ENCODE assay signal across 8 cellular contexts in the genomic region with DNA sequence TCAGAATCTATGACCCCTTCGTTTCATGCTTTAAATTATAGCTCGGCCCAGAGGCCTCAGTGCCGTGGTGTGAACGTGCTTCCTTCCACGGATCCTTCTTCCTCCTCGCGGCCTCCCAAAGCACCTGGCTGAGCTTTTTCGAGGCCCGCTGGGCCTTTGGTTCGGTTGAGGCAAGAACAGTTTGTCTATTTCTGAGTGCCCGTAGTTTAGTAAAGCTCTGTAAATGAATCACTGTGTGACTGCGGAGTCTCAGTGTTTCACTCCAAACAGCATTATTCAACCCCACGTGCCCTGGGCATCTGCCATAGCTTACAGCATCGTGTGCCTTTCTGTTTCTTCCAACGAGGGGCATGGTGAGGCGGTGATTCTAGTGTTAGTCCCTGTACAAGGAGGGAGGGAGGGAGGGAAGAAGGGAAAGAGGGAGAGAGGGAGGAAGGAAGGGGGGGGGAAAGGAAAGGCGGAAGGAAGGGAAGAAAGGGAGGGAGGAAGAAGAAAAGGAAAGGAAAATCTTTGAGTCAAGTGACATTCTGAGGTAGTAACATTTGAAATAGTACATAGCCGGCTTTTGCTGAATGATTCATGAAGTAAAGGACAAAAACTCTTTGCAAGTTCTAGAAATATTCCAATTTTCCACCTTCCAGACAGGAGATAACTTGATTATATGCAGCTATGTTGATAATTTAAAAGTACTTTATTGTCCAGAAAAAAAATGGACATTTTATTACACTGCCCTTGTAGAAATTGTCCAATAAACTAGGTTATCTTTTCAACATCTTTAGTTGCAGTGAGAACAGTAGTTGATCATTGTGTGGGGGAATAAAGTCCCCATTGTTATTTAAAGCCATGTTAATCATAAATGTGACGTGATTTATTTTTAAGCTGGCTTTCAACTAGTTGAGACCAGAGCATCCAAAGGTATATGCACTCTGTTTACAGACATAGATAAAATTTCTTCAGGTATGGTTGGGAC. TPM values are rescaled to one million over a fixed set of nuclear protein-coding genes. Genes with fewer than 3 reads are reported as not detected.
DNase-seq lines count a peak whose midpoint lies in the region; ATAC-seq and TF ChIP-seq lines count a peak whose summit lies in the region.

No MANE protein-coding gene starts in this region.

- no peaks in the 10 kb centered on the region for H3K9me3 ChIP-seq in DND-41 (ENCODE audit: insufficient read depth, low read length, severe bottlenecking)

- TF ChIP-seq POLR2A in NB4 (IDR thresholded peaks at IDR 0.05; ENCODE audit: extremely low read depth, insufficient read length) = no peak

- H3K36me3 ChIP-seq in DND-41 (ENCODE audit: insufficient read depth, low read length) = no peaks in the 10 kb centered on the region

- H3K9me3 Mint-ChIP-seq in activated T-cell treated with anti-CD3 and anti-CD28 coated beads, Interleukin-2, amount 50 U/mL, for 4 hours = no peaks in the 10 kb centered on the region

- H3K9ac ChIP-seq in DND-41 (ENCODE audit: low read depth, low read length) = peak overlapping the region; percentile 81

- peaks cover 50% of the 10 kb centered on the region for H3K4me1 ChIP-seq in DND-41 (ENCODE audit: insufficient read depth, low read length)

- H3K4me3 Mint-ChIP-seq in activated T-cell treated with anti-CD3 and anti-CD28 coated beads, Interleukin-2, amount 50 U/mL, for 4 hours = peak overlapping the region; percentile 84

- H2AFZ ChIP-seq in DND-41 (ENCODE audit: low read depth, low read length) = peak overlapping the region; percentile 98

- H3K27me3 ChIP-seq in DND-41 (ENCODE audit: insufficient read depth, low read length, poor library complexity) = no peaks in the 10 kb centered on the region

- TF ChIP-seq CTCF in DND-41 (IDR thresholded peaks at IDR 0.05; ENCODE audit: borderline replicate concordance, extremely low read depth, low read length, poor library complexity, severe bottlenecking) (no peak), NB4 (IDR thresholded peaks at IDR 0.05; ENCODE audit: low read depth, low read length) (no peak), omental fat pad (IDR thresholded peaks at IDR 0.05) (no peak)

- DNase-seq in DND-41 (no peak), NB4 (ENCODE audit: low read depth) (peak; percentile 34), globus pallidus (ENCODE audit: low spot score) (peak; percentile 89), omental fat pad (ENCODE audit: low spot score) (peak; percentile 46), NCI-H187 treated with DMSO at 0.1 percent for 48 hours (lab: John Stamatoyannopoulos, UW) (no peak)
- DNase-seq in activated T-cell treated with anti-CD3 and anti-CD28 coated beads, Interleukin-2, amount 50 U/mL, for 4 hours = peak; percentile 5
- no peak for DNase-seq in activated effector memory CD4-positive, alpha-beta T cell treated with anti-CD3 and anti-CD28 coated beads, Interleukin-2, amount 50 U/mL, for 16 hours

- peaks cover 13% of the 10 kb centered on the region for H3K79me2 ChIP-seq in DND-41 (ENCODE audit: insufficient read depth, low read length)

- peak overlapping the region; percentile 94 for H3K4me2 ChIP-seq in DND-41 (ENCODE audit: insufficient read depth, low read length)

- H3K27ac ChIP-seq in DND-41 (ENCODE audit: low read length) = peak overlapping the region; percentile 91

- no peak for ATAC-seq in DND-41 (ENCODE audit: insufficient read depth, low read depth)
- no peak for ATAC-seq in activated T-cell treated with anti-CD3 and anti-CD28 coated beads, Interleukin-2, amount 50 U/mL, for 4 hours
- peak; percentile 54 for ATAC-seq in omental fat pad (ENCODE audit: low FRiP score)
- no peak for ATAC-seq in GM19023 (IDR thresholded peaks at IDR 0.05; ENCODE audit: unreplicated experiment)

- peak overlapping the region; percentile 65 to 96; a peak in 3 of 4 replicates for H3K4me3 ChIP-seq in DND-41 (ENCODE audit: low read depth in 1 of 2, low read length in 2 of 2)
- peak overlapping the region; percentile 63 for H3K4me3 ChIP-seq in NB4 (ENCODE audit: low read depth, low read length)

- no peaks in the 10 kb centered on the region for H4K20me1 ChIP-seq in DND-41 (ENCODE audit: insufficient read depth, low read length)

- H3K36me3 Mint-ChIP-seq in activated T-cell treated with anti-CD3 and anti-CD28 coated beads, Interleukin-2, amount 50 U/mL, for 4 hours (ENCODE audit: insufficient read depth) = no peaks in the 10 kb centered on the region

- peaks cover 46% of the 10 kb centered on the region for H3K27me3 Mint-ChIP-seq in activated T-cell treated with anti-CD3 and anti-CD28 coated beads, Interleukin-2, amount 50 U/mL, for 4 hours (ENCODE audit: low read depth)

- H3K4me1 Mint-ChIP-seq in activated T-cell treated with anti-CD3 and anti-CD28 coated beads, Interleukin-2, amount 50 U/mL, for 4 hours (ENCODE audit: low read depth) = peaks cover 17% of the 10 kb centered on the region

RNA-seq across cellular contexts. Expression of a gene that starts 1.2 kb away (rescaled TPM):
- under 1 TPM; 0.43 to 0.58 (median 0.54) TPM for total RNA-seq in activated T-cell treated with anti-CD3 and anti-CD28 coated beads, Interleukin-2, amount 50 U/mL, for 4 hours
- total RNA-seq in omental fat pad = 1 to 10 TPM; 1.1 to 4.8 (median 2.8) TPM

Comparison
In these comparisons a context has a peak if more than half of its experiments do, and no peak if none do; other contexts are left out.
1. DNase-seq: peak in NB4 (single experiment), activated T-cell treated with anti-CD3 and anti-CD28 coated beads, Interleukin-2, amount 50 U/mL, for 4 hours (single experiment), globus pallidus (single experiment) and omental fat pad (single experiment); none in DND-41 (single experiment), activated effector memory CD4-positive, alpha-beta T cell treated with anti-CD3 and anti-CD28 coated beads, Interleukin-2, amount 50 U/mL, for 16 hours (single experiment) and NCI-H187 treated with DMSO at 0.1 percent for 48 hours (single experiment).